Comparison of ENCODE assay signal across 8 cellular contexts in genomic region chr20:44780226-44780625, GRCh38. TPM values are rescaled to one million over a fixed set of nuclear protein-coding genes. Genes with fewer than 3 reads are reported as not detected.
DNase-seq lines count a peak whose midpoint lies in the region; ATAC-seq and TF ChIP-seq lines count a peak whose summit lies in the region.

No MANE protein-coding gene starts in this region.

- TF ChIP-seq RAD21 in Ishikawa (IDR thresholded peaks at IDR 0.05; ENCODE audit: low read depth) = peak; percentile 10; the same call in 1 of the 2 replicates

- CTCF ChIA-PET in CD4-positive, alpha-beta T cell (lab: Charles Lee) = no interaction called here

- H2AFZ ChIP-seq in osteoblast (ENCODE audit: low read length) = no peak overlapping the region

- H3K4me1 ChIP-seq in osteoblast (ENCODE audit: insufficient read depth, low read length) (no peaks in the 10 kb centered on the region), psoas muscle (no peaks in the 10 kb centered on the region)

- H4K20me1 ChIP-seq in osteoblast (ENCODE audit: insufficient read depth, low read length) = no peaks in the 10 kb centered on the region

- H3K4me2 ChIP-seq in osteoblast (ENCODE audit: insufficient read depth, low read length) = no peak overlapping the region

- POLR2A ChIA-PET in CD4-positive, alpha-beta T cell (lab: Charles Lee) = no interaction called here

- WGBS in psoas muscle, 3 donors = 25 to 29% (median 27%) methylated on average over 5 of the region's 5 CpGs

- H3K4me1 Mint-ChIP-seq in CD4-positive, alpha-beta T cell (ENCODE audit: low read depth) = no peaks in the 10 kb centered on the region

- H3K4me3 Mint-ChIP-seq in CD4-positive, alpha-beta T cell = no peak overlapping the region

- H3K4me3 ChIP-seq in osteoblast (ENCODE audit: insufficient read depth, low read length) (no peak overlapping the region), psoas muscle (no peak overlapping the region)

- H3K36me3 ChIP-seq in osteoblast (ENCODE audit: insufficient read depth, low read length) = no peaks in the 10 kb centered on the region
- no peaks in the 10 kb centered on the region for H3K36me3 ChIP-seq in psoas muscle (ENCODE audit: insufficient read depth in 1 of 2, low read depth in 1 of 2)

- H3K27ac ChIP-seq in CD4-positive, alpha-beta T cell (ENCODE audit: low read depth, low read length) = no peak overlapping the region
- H3K27ac ChIP-seq in osteoblast (ENCODE audit: low read depth, low read length) = no peak overlapping the region
- H3K27ac ChIP-seq in psoas muscle = no peak overlapping the region

- no peak for ATAC-seq in CD4-positive, alpha-beta T cell (ENCODE audit: poor library complexity)
- no peak for ATAC-seq in psoas muscle
- no peak for ATAC-seq in GM21619 (IDR thresholded peaks at IDR 0.05; ENCODE audit: unreplicated experiment)

- no peaks in the 10 kb centered on the region for H3K36me3 Mint-ChIP-seq in CD4-positive, alpha-beta T cell (ENCODE audit: low read depth)

- TF ChIP-seq CTCF in CD4-positive, alpha-beta T cell (IDR thresholded peaks at IDR 0.05) = no peak
- TF ChIP-seq CTCF in osteoblast (IDR thresholded peaks at IDR 0.05; ENCODE audit: extremely low read depth, low read depth, low read length) = no peak
- no peak for TF ChIP-seq CTCF in psoas muscle (IDR thresholded peaks at IDR 0.05)

- H3K9me3 ChIP-seq in CD4-positive, alpha-beta T cell (ENCODE audit: control insufficient read depth, low read length) = no peaks in the 10 kb centered on the region
- H3K9me3 ChIP-seq in osteoblast (ENCODE audit: low read depth, low read length) = no peaks in the 10 kb centered on the region
- H3K9me3 ChIP-seq in psoas muscle = no peaks in the 10 kb centered on the region

- no peak for TF ChIP-seq EP300 in Ishikawa (IDR thresholded peaks at IDR 0.05; ENCODE audit: borderline replicate concordance)

- H3K9me3 Mint-ChIP-seq in CD4-positive, alpha-beta T cell = no peaks in the 10 kb centered on the region

- intact Hi-C loops in CD4-positive, alpha-beta T cell (cut with DNase I, micrococcal nuclease) = no loop called here
- intact Hi-C loops in psoas muscle (cut with DNase I) = no loop called here

- peak in 9 of 10 experiments; percentile 6 to 43 (median 16) for DNase-seq in CD4-positive, alpha-beta T cell
- DNase-seq in activated T-cell treated with anti-CD3 and anti-CD28 coated beads, Interleukin-2, amount 50 U/mL, for 48 hours = peak; percentile 41 to 47
- peak; percentile 77 for DNase-seq in iPS-NIHi11 (ENCODE audit: low spot score)
- DNase-seq in stromal cell of bone marrow (ENCODE audit: low read depth) = peak; percentile 31
- no peak for DNase-seq in osteoblast (ENCODE audit: insufficient read length, low spot score, missing footprints)
- no peak for DNase-seq in psoas muscle

- peaks cover 30% of the 10 kb centered on the region for H3K27me3 Mint-ChIP-seq in CD4-positive, alpha-beta T cell

- H3K27ac Mint-ChIP-seq in CD4-positive, alpha-beta T cell = no peak overlapping the region

- H3K79me2 ChIP-seq in osteoblast (ENCODE audit: insufficient read depth, low read length) = no peaks in the 10 kb centered on the region

- no peaks in the 10 kb centered on the region for H3K27me3 ChIP-seq in CD4-positive, alpha-beta T cell (ENCODE audit: control insufficient read depth, insufficient read depth, low read length)
- H3K27me3 ChIP-seq in osteoblast (ENCODE audit: insufficient read depth, low read length) (peaks cover 5% of the 10 kb centered on the region), psoas muscle (ENCODE audit: insufficient read depth in 3 of 3, low read length in 2 of 3) (no peaks in the 10 kb centered on the region)

TF ChIP-seq in Ishikawa, 13 proteins besides CTCF, POLR2A, EP300 and RAD21:
- TF ChIP-seq TAF1 (IDR thresholded peaks at IDR 0.05; ENCODE audit: low read depth) = no peak
- TF ChIP-seq FOXM1 (IDR thresholded peaks at IDR 0.05; ENCODE audit: borderline replicate concordance, low read depth) = no peak
- TF ChIP-seq MAX (IDR thresholded peaks at IDR 0.05) = peak; percentile 39; the same call in 1 of the 2 replicates
- no peak for TF ChIP-seq USF1 (IDR thresholded peaks at IDR 0.05)
- TF ChIP-seq CREB1 (IDR thresholded peaks at IDR 0.05; ENCODE audit: low read depth) = no peak
- TF ChIP-seq REST (IDR thresholded peaks at IDR 0.05; ENCODE audit: low read depth) = peak; percentile 99
- TF ChIP-seq YY1 (IDR thresholded peaks at IDR 0.05; ENCODE audit: low read depth) = no peak
TF ChIP-seq in Ishikawa: peak in this region for 2.

RNA-seq across cellular contexts. Expression of gene RIMS4, which starts 30.1 kb away (rescaled TPM):
- total RNA-seq in CD4-positive, alpha-beta T cell = not detected
- 0.29 and 0.36 TPM in 2 replicates for total RNA-seq in osteoblast
- total RNA-seq in psoas muscle = under 1 TPM; 0.16 to 0.73 (median 0.39) TPM
- under 1 TPM; 0.01 to 0.10 (median 0.06) TPM for polyA plus RNA-seq in psoas muscle

RNA-seq across cellular contexts. Expression of gene KCNK15, which starts 34.6 kb away (rescaled TPM):
- not detected for total RNA-seq in CD4-positive, alpha-beta T cell
- total RNA-seq in osteoblast (81.3 and 121 TPM in 2 replicates), psoas muscle (under 1 TPM; 0.11 to 0.79 (median 0.32) TPM)
- under 1 TPM in 2 of 3 donors, not detected in 1; 0.08 to 0.23 TPM for polyA plus RNA-seq in psoas muscle

Comparison
In these comparisons a context has a peak if more than half of its experiments do, and no peak if none do; other contexts are left out.
1. DNase-seq: peak in CD4-positive, alpha-beta T cell (9 of 10), activated T-cell treated with anti-CD3 and anti-CD28 coated beads, Interleukin-2, amount 50 U/mL, for 48 hours (2 of 2), iPS-NIHi11 (single experiment) and stromal cell of bone marrow (single experiment); none in osteoblast (single experiment) and psoas muscle (0 of 2).
2. RNA of gene KCNK15, which starts 34.6 kb away (total RNA-seq): 81.3 to 121 TPM in osteoblast; 0.11 to 0.79 TPM in psoas muscle and not detected in CD4-positive, alpha-beta T cell; every median in the first group is over 10 times any median in the second.